ENCODE assay signal across 28 cellular contexts in genomic region chr9:21607576-21607975, GRCh38.
"Had no signal": no experiment of that assay in that cellular context is flagged by ENCODE, and none has a peak within 500 bp of the region (broad histone marks: within the 10 kb centered on the region; RNA-seq: fewer than 3 reads in every experiment).

No MANE protein-coding gene starts in this region.

- ATAC-seq: activated CD8-positive, alpha-beta memory T cell treated with anti-CD3 and anti-CD28 coated beads, Interleukin-2, amount 10 ng/mL, durations not matched to agents 7 days and 5 days; activated CD8-positive, alpha-beta T cell treated with anti-CD3 and anti-CD28 coated beads for 36 hours; body of pancreas; left ventricle myocardium superior; natural killer cell; stimulated activated naive CD8-positive, alpha-beta T cell treated with anti-CD3 and anti-CD28 coated beads, Interleukin-15, Interleukin-2, amounts not matched to agents 100 U/mL and 50 U/mL, for 24 hours; upper lobe of right lung had no signal

- H3K4me3 Mint-ChIP-seq: activated CD4-positive, alpha-beta T cell treated with anti-CD3 and anti-CD28 coated beads, Interleukin-2, amount 10 ng/mL, durations not matched to agents 7 days and 5 days; activated CD8-positive, alpha-beta memory T cell treated with anti-CD3 and anti-CD28 coated beads, Interleukin-2, amount 10 ng/mL, durations not matched to agents 7 days and 5 days; activated CD8-positive, alpha-beta T cell treated with anti-CD3 and anti-CD28 coated beads for 36 hours; activated naive CD4-positive, alpha-beta T cell treated with anti-CD3 and anti-CD28 coated beads, Interleukin-2, amount 10 ng/mL, durations not matched to agents 7 days and 5 days; dendritic cell treated with granulocyte-macrophage colony-stimulating factor and Interleukin-4, amounts not matched to agents 40 ng/mL and 50 ng/mL, for 4 days; immature natural killer cell; natural killer cell; T-helper 2 cell treated with Interferon-gamma antibody and Interleukin-4, amounts not matched to agents 5 μg/mL and 100 μg/mL, for 36 hours had no signal

- H3K27me3 Mint-ChIP-seq: activated CD8-positive, alpha-beta T cell treated with anti-CD3 and anti-CD28 coated beads for 36 hours had no signal

- H3K27ac Mint-ChIP-seq: activated CD4-positive, alpha-beta T cell treated with anti-CD3 and anti-CD28 coated beads, Interleukin-2, amount 10 ng/mL, durations not matched to agents 7 days and 5 days; activated CD8-positive, alpha-beta memory T cell treated with anti-CD3 and anti-CD28 coated beads, Interleukin-2, amount 10 ng/mL, durations not matched to agents 7 days and 5 days; activated CD8-positive, alpha-beta T cell treated with anti-CD3 and anti-CD28 coated beads for 36 hours; activated naive CD4-positive, alpha-beta T cell treated with anti-CD3 and anti-CD28 coated beads, Interleukin-2, amount 10 ng/mL, durations not matched to agents 7 days and 5 days; dendritic cell treated with granulocyte-macrophage colony-stimulating factor and Interleukin-4, amounts not matched to agents 40 ng/mL and 50 ng/mL, for 4 days; immature natural killer cell; natural killer cell; T-helper 2 cell treated with Interferon-gamma antibody and Interleukin-4, amounts not matched to agents 5 μg/mL and 100 μg/mL, for 36 hours had no signal

- DNase-seq: activated CD4-positive, alpha-beta T cell treated with anti-CD3 and anti-CD28 coated beads, Interleukin-2, amount 10 ng/mL, durations not matched to agents 7 days and 5 days; activated CD4-positive, CD25-positive, alpha-beta regulatory T cell treated with anti-CD3 and anti-CD28 coated beads, Interleukin-2, amount 50 U/mL, for 72 hours; activated CD8-positive, alpha-beta memory T cell treated with anti-CD3 and anti-CD28 coated beads, Interleukin-2, amount 10 ng/mL, durations not matched to agents 7 days and 5 days; activated CD8-positive, alpha-beta T cell treated with anti-CD3 and anti-CD28 coated beads for 36 hours; activated effector memory CD4-positive, alpha-beta T cell treated with anti-CD3 and anti-CD28 coated beads, Interleukin-2, amount 50 U/mL, for 16 hours; activated naive CD4-positive, alpha-beta T cell treated with anti-CD3 and anti-CD28 coated beads, Interleukin-2, amount 10 ng/mL, durations not matched to agents 7 days and 5 days; activated T-cell treated with anti-CD3 and anti-CD28 coated beads for 4 hours; amygdala; body of pancreas; effector CD4-positive, alpha-beta T cell; foreskin melanocyte; immature natural killer cell; kidney glomerular epithelial cell; left ventricle myocardium superior; mammary epithelial cell; midbrain; natural killer cell; ovary; stimulated activated CD4-positive, alpha-beta T cell treated with anti-CD3 and anti-CD28 coated beads, Interleukin-12 subunit alpha, Interleukin-12 subunit beta, amount 100 ng/mL, for 4 hours; stimulated activated CD4-positive, alpha-beta T cell treated with anti-CD3 and anti-CD28 coated beads, Interleukin-4, amount 100 ng/mL, for 4 hours; stimulated activated naive CD8-positive, alpha-beta T cell treated with anti-CD3 and anti-CD28 coated beads, Interleukin-15, Interleukin-2, amounts not matched to agents 100 U/mL and 50 U/mL, for 24 hours; upper lobe of right lung; WERI-Rb-1 had no signal

- H3K4me3 ChIP-seq: body of pancreas, cardiac muscle cell, ovary, prostate gland, right atrium auricular region, upper lobe of right lung had no signal

- H3K9me3 Mint-ChIP-seq: activated naive CD4-positive, alpha-beta T cell treated with anti-CD3 and anti-CD28 coated beads, Interleukin-2, amount 10 ng/mL, durations not matched to agents 7 days and 5 days; dendritic cell treated with granulocyte-macrophage colony-stimulating factor and Interleukin-4, amounts not matched to agents 40 ng/mL and 50 ng/mL, for 4 days; immature natural killer cell; natural killer cell had no signal

- H3K36me3 Mint-ChIP-seq: activated CD8-positive, alpha-beta memory T cell treated with anti-CD3 and anti-CD28 coated beads, Interleukin-2, amount 10 ng/mL, durations not matched to agents 7 days and 5 days; immature natural killer cell; natural killer cell had no signal
